Comparison of ENCODE assay signal across 8 cellular contexts in genomic region chr12:75979181-75979580, GRCh38. TPM values are rescaled to one million over a fixed set of nuclear protein-coding genes. Genes with fewer than 3 reads are reported as not detected.
DNase-seq lines count a peak whose midpoint lies in the region; ATAC-seq and TF ChIP-seq lines count a peak whose summit lies in the region.

No MANE protein-coding gene starts in this region.

- TF ChIP-seq POLR2A in uterus (IDR thresholded peaks at IDR 0.05) (no peak), gastrocnemius medialis (IDR thresholded peaks at IDR 0.05) (no peak)

- intact Hi-C loops in uterus (cut with DNase I; ENCODE audit: low total_unique reads), result no loop called here
- intact Hi-C loops in gastrocnemius medialis (cut with DNase I; ENCODE audit: low total_unique reads), result no loop called here

- no peaks in the 10 kb centered on the region for H3K36me3 ChIP-seq in uterus
- H3K36me3 ChIP-seq in gastrocnemius medialis, result no peaks in the 10 kb centered on the region

- in situ Hi-C loops in gastrocnemius medialis (cut with MboI; ENCODE audit: low sequenced_read_pairs in 4 of 4), result no loop called here

- ATAC-seq in GM21825 (IDR thresholded peaks at IDR 0.05; ENCODE audit: unreplicated experiment), result peak; percentile 36
- ATAC-seq in gastrocnemius medialis, result no peak
- ATAC-seq in HG03469 (IDR thresholded peaks at IDR 0.05; ENCODE audit: unreplicated experiment), result no peak

- no peaks in the 10 kb centered on the region for H3K4me1 ChIP-seq in uterus
- H3K4me1 ChIP-seq in gastrocnemius medialis, result peaks cover 8 to 17% of the 10 kb centered on the region in 2 donors

- no peaks in the 10 kb centered on the region for H3K9me3 ChIP-seq in uterus
- H3K9me3 ChIP-seq in gastrocnemius medialis, result no peaks in the 10 kb centered on the region

- H3K27ac ChIP-seq in uterus, result peak overlapping the region; percentile 55 to 58
- H3K27ac ChIP-seq in gastrocnemius medialis, result peak overlapping the region in 2 of 4 donors; percentile 46 to 71

- H3K4me3 ChIP-seq in AG10803 (ENCODE audit: low read length), result no peak overlapping the region
- H3K4me3 ChIP-seq in uterus, result no peak overlapping the region
- no peak overlapping the region for H3K4me3 ChIP-seq in gastrocnemius medialis

- no peaks in the 10 kb centered on the region for H3K27me3 ChIP-seq in uterus
- no peaks in the 10 kb centered on the region for H3K27me3 ChIP-seq in gastrocnemius medialis

- no peak for TF ChIP-seq CTCF in AG10803 (conservative IDR thresholded peaks at IDR 0.05; ENCODE audit: low read length)
- TF ChIP-seq CTCF in uterus (IDR thresholded peaks at IDR 0.05), result no peak
- no peak for TF ChIP-seq CTCF in gastrocnemius medialis (IDR thresholded peaks at IDR 0.05 in 4 of 5, conservative IDR thresholded peaks at IDR 0.05 in 1 of 5)

- DNase-seq in AG10803 (ENCODE audit: low read depth) (peak; percentile 43), glomerular endothelial cell (ENCODE audit: extremely low read depth, low read depth, low spot score) (peak; percentile 73), uterus (no peak), epidermal melanocyte (ENCODE audit: insufficient read length, low spot score) (no peak), gastrocnemius medialis (no peak)
- peak; percentile 51 for DNase-seq in activated CD4-positive, alpha-beta T cell treated with anti-CD3 and anti-CD28 coated beads for 48 hours

RNA-seq across cellular contexts. Expression of gene PHLDA1, which starts 52.4 kb away (rescaled TPM):
- total RNA-seq in glomerular endothelial cell, result 95.2 and 147 TPM in 2 replicates
- total RNA-seq in uterus, result 10 to 100 TPM in 1 of 4 donors, 1 to 10 TPM in 2, under 1 TPM in 1; 0.59 to 34.8 (median 6.7) TPM
- 10 to 100 TPM in 2 of 4 donors, 1 to 10 TPM in 2; 2.4 to 32.7 (median 7.9) TPM for total RNA-seq in gastrocnemius medialis

Comparison
In these comparisons a context has a peak if more than half of its experiments do, and no peak if none do; other contexts are left out.
1. DNase-seq: peak in AG10803 (single experiment), activated CD4-positive, alpha-beta T cell treated with anti-CD3 and anti-CD28 coated beads for 48 hours (single experiment) and glomerular endothelial cell (single experiment); none in uterus (0 of 2), epidermal melanocyte (single experiment) and gastrocnemius medialis (0 of 2).